21 cellular contexts compared by ENCODE assay signal in the genomic region with DNA sequence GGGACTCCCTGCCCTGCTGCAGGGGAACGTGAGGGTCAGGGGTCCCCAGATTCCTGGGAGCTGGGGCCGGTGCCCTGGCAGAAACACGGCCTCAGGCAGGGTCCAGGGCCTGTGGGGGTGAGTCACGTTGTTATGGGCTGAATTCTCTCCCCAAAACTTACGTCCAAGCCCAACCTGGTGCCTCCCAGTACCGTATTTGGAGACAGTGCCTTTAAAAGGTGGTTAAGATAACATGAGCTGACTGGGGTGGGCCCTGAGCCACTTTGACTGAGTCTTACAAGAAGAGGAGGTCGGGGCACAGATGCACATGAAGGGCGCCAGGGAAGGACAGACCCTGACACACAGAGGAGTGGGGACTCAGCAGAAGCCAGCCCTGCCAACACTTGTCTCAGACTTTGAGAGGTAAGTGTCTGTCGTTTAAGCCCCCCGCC.
DNase-seq lines count a peak whose midpoint lies in the region; ATAC-seq and TF ChIP-seq lines count a peak whose summit lies in the region.
"Had no signal": no experiment of that assay in that cellular context is flagged by ENCODE, and none has a peak within 500 bp of the region (broad histone marks: within the 10 kb centered on the region; RNA-seq: fewer than 3 reads in every experiment).

No MANE protein-coding gene starts in this region.

- H3K9ac ChIP-seq in trophoblast cell (ENCODE audit: low read length): no peak overlapping the region

- no peak overlapping the region for H2BK120ac ChIP-seq in trophoblast cell (ENCODE audit: insufficient read depth, low read length, poor library complexity)

- H2BK5ac ChIP-seq in trophoblast cell (ENCODE audit: low read depth, low read length, poor library complexity): no peak overlapping the region

- no peaks in the 10 kb centered on the region for H3K9me3 ChIP-seq in CD4-positive, CD25-positive, alpha-beta regulatory T cell (ENCODE audit: control insufficient read depth in 2 of 2, low read length in 2 of 2)
- H3K9me3 ChIP-seq in WERI-Rb-1 (ENCODE audit: severe bottlenecking) (no peaks in the 10 kb centered on the region), trophoblast cell (ENCODE audit: insufficient read depth, low read depth, low read length) (peaks cover 2% of the 10 kb centered on the region), aorta (ENCODE audit: control insufficient read depth, low read length) (peaks cover 1% of the 10 kb centered on the region)
- H3K9me3 ChIP-seq: BE2C, Caco-2 had no signal

- no peak overlapping the region for H3K23ac ChIP-seq in trophoblast cell (ENCODE audit: low read length)

- peak overlapping the region; percentile 22 for H2AK5ac ChIP-seq in trophoblast cell (ENCODE audit: low read length)

- H3K9me3 Mint-ChIP-seq in CD4-positive, CD25-positive, alpha-beta regulatory T cell: peaks cover 0 to 2% (median 0%) of the 10 kb centered on the region in 7 donors
- H3K9me3 Mint-ChIP-seq in memory B cell (no peaks in the 10 kb centered on the region), MCF 10A (ENCODE audit: unreplicated experiment) (no peaks in the 10 kb centered on the region)
- H3K9me3 Mint-ChIP-seq: CD4-positive, alpha-beta T cell; H9; IgD-negative memory B cell had no signal

- H3K14ac ChIP-seq in trophoblast cell (ENCODE audit: low read length): peak overlapping the region; percentile 45

- H3K36me3 Mint-ChIP-seq in CD4-positive, CD25-positive, alpha-beta regulatory T cell: peaks cover 8% of the 10 kb centered on the region
- no peaks in the 10 kb centered on the region for H3K36me3 Mint-ChIP-seq in memory B cell
- no peaks in the 10 kb centered on the region for H3K36me3 Mint-ChIP-seq in MCF 10A (ENCODE audit: insufficient read depth, unreplicated experiment)
- H3K36me3 Mint-ChIP-seq: IgD-negative memory B cell had no signal

- no peak overlapping the region for H3K4me2 ChIP-seq in trophoblast cell (ENCODE audit: low read length)

- no peak for TF ChIP-seq CTCF in WERI-Rb-1 (IDR thresholded peaks at IDR 0.05; ENCODE audit: low read depth, low read length)
- no peak for TF ChIP-seq CTCF in MCF 10A (IDR thresholded peaks at IDR 0.05; ENCODE audit: unreplicated experiment)

- H3K4me1 ChIP-seq in CD4-positive, CD25-positive, alpha-beta regulatory T cell (ENCODE audit: control insufficient read depth, insufficient read depth, low read length, poor library complexity, severe bottlenecking): peaks cover 32% of the 10 kb centered on the region
- H3K4me1 ChIP-seq in trophoblast cell (ENCODE audit: control insufficient read depth in 1 of 2, insufficient read depth in 2 of 2, low read length in 2 of 2) (peaks cover 24 to 36% of the 10 kb centered on the region in 2 experiments), aorta (ENCODE audit: control insufficient read depth in 1 of 2, insufficient read depth in 2 of 2, low read length in 2 of 2) (no peaks in the 10 kb centered on the region)

- peak overlapping the region; percentile 49 for H4K8ac ChIP-seq in trophoblast cell (ENCODE audit: low read depth, low read length)

- peak overlapping the region; percentile 43 for H2BK12ac ChIP-seq in trophoblast cell (ENCODE audit: low read length)

- peak overlapping the region; percentile 51 for H3K18ac ChIP-seq in trophoblast cell (ENCODE audit: low read length)

- POLR2A ChIA-PET in MCF 10A (lab: Yijun Ruan, JAX): no interaction called here

- H4K12ac ChIP-seq in trophoblast cell (ENCODE audit: low read depth, low read length): no peak overlapping the region

- H4K91ac ChIP-seq in trophoblast cell (ENCODE audit: low read depth, low read length): peak overlapping the region; percentile 58

- intact Hi-C loops in MCF 10A (cut with micrococcal nuclease) (no loop called here), aorta (cut with DNase I) (no loop called here)

- peak overlapping the region in 2 of 3 donors; percentile 86 to 99 for H3K27ac Mint-ChIP-seq in CD4-positive, CD25-positive, alpha-beta regulatory T cell
- H3K27ac Mint-ChIP-seq in memory B cell (peak overlapping the region; percentile 56), MCF 10A (ENCODE audit: low read depth, unreplicated experiment) (no peak overlapping the region)
- H3K27ac Mint-ChIP-seq: IgD-negative memory B cell had no signal

- no peaks in the 10 kb centered on the region for H3K79me2 ChIP-seq in trophoblast cell (ENCODE audit: control insufficient read depth, insufficient read depth, low read length, poor library complexity)

- H2AFZ ChIP-seq in trophoblast cell (ENCODE audit: insufficient read depth, low read length, poor library complexity): peak overlapping the region; percentile 4

- ATAC-seq in CD4-positive, CD25-positive, alpha-beta regulatory T cell (ENCODE audit: low read depth in 2 of 2): no peak
- ATAC-seq in memory B cell (ENCODE audit: low read depth) (no peak), aorta (ENCODE audit: low FRiP score) (no peak)

- no peak overlapping the region for H3K27ac ChIP-seq in CD4-positive, CD25-positive, alpha-beta regulatory T cell (ENCODE audit: insufficient read depth, low read length, poor library complexity, severe bottlenecking)
- H3K27ac ChIP-seq in WERI-Rb-1 (peak overlapping the region; percentile 71), trophoblast cell (ENCODE audit: low read depth, low read length) (no peak overlapping the region), aorta (ENCODE audit: low read depth in 1 of 2, low read length in 2 of 2) (no peak overlapping the region)
- H3K27ac ChIP-seq: SK-N-MC had no signal

- no peaks in the 10 kb centered on the region for H3K27me3 ChIP-seq in CD4-positive, CD25-positive, alpha-beta regulatory T cell (ENCODE audit: control insufficient read depth, insufficient read depth, low read length)
- no peaks in the 10 kb centered on the region for H3K27me3 ChIP-seq in WERI-Rb-1 (ENCODE audit: insufficient read depth, low read depth, severe bottlenecking)
- H3K27me3 ChIP-seq in trophoblast cell (ENCODE audit: insufficient read depth, low read length): no peaks in the 10 kb centered on the region
- H3K27me3 ChIP-seq in aorta (ENCODE audit: control insufficient read depth in 1 of 2, insufficient read depth in 2 of 2, low read length in 1 of 2): no peaks in the 10 kb centered on the region
- H3K27me3 ChIP-seq: BE2C had no signal

- H3K4me3 Mint-ChIP-seq in CD4-positive, CD25-positive, alpha-beta regulatory T cell: no peak overlapping the region
- H3K4me3 Mint-ChIP-seq in memory B cell (no peak overlapping the region), MCF 10A (ENCODE audit: unreplicated experiment) (no peak overlapping the region)
- H3K4me3 Mint-ChIP-seq: CD4-positive, alpha-beta T cell had no signal

- peaks cover 9% of the 10 kb centered on the region for H3K79me1 ChIP-seq in trophoblast cell (ENCODE audit: low read length)

- BruUV-seq in MCF 10A (replicated peaks; lab: Mats Ljungman, UMichigan): no TSS peak

- no peak for DNase-seq in CD4-positive, CD25-positive, alpha-beta regulatory T cell
- DNase-seq in WERI-Rb-1: no peak
- no peak for DNase-seq in memory B cell (ENCODE audit: low spot score in 2 of 2)
- DNase-seq in trophoblast cell: no peak
- no peak for DNase-seq in NCI-H1436 treated with DMSO at 0.1 percent for 48 hours (lab: John Stamatoyannopoulos, UW)
- DNase-seq in MCF 10A (ENCODE audit: unreplicated experiment): no peak
- no peak for DNase-seq in DMS 273 treated with DMSO at 0.1 percent for 48 hours (lab: John Stamatoyannopoulos, UW)
- no peak for DNase-seq in aorta
- DNase-seq: BE2C; Caco-2; CD4-positive, alpha-beta T cell; H9; Karpas-422; MM.1S; NCI-H1092 treated with DMSO at 0.1 percent for 48 hours; NCI-H1694; NK-92 treated with Interleukin-12 subunit alpha and Interleukin-12 subunit beta, amount 100 ng/mL, for 24 hours; OCI-M1; Right ventricle myocardium superior had no signal

- no peak overlapping the region for H3K4me3 ChIP-seq in CD4-positive, CD25-positive, alpha-beta regulatory T cell (ENCODE audit: low read depth, low read length)
- H3K4me3 ChIP-seq in WERI-Rb-1 (ENCODE audit: low read depth, low read length): no peak overlapping the region
- no peak overlapping the region for H3K4me3 ChIP-seq in trophoblast cell (ENCODE audit: low read depth, low read length)
- H3K4me3 ChIP-seq in aorta (ENCODE audit: low read length in 2 of 2): no peak overlapping the region
- H3K4me3 ChIP-seq: SK-N-MC had no signal

- peaks cover 11% of the 10 kb centered on the region for H3K27me3 Mint-ChIP-seq in CD4-positive, CD25-positive, alpha-beta regulatory T cell
- H3K27me3 Mint-ChIP-seq in memory B cell: peaks cover 32% of the 10 kb centered on the region
- peaks cover 74% of the 10 kb centered on the region for H3K27me3 Mint-ChIP-seq in MCF 10A (ENCODE audit: insufficient read depth, unreplicated experiment)
- H3K27me3 Mint-ChIP-seq: CD4-positive, alpha-beta T cell had no signal

- CTCF ChIA-PET in MCF 10A (lab: Yijun Ruan, JAX): no interaction called here

- H3K36me3 ChIP-seq in CD4-positive, CD25-positive, alpha-beta regulatory T cell (ENCODE audit: control insufficient read depth, insufficient read depth, low read length): no peaks in the 10 kb centered on the region
- H3K36me3 ChIP-seq in WERI-Rb-1 (peaks cover 37% of the 10 kb centered on the region), trophoblast cell (ENCODE audit: control insufficient read depth in 1 of 2, insufficient read depth in 2 of 2, low read length in 2 of 2) (peaks cover 9 to 10% of the 10 kb centered on the region in 2 experiments), aorta (ENCODE audit: control insufficient read depth in 1 of 2, insufficient read depth in 2 of 2, low read length in 1 of 2) (no peaks in the 10 kb centered on the region)
- H3K36me3 ChIP-seq: BE2C had no signal

- WGBS in trophoblast cell (ENCODE audit: extremely low coverage, insufficient coverage, insufficient read length): no CpG with 5 or more reads among the region's 10 CpGs
- 66 to 73% methylated on average over 10 of the region's 10 CpGs for WGBS in aorta, 2 donors

- H3K4me1 Mint-ChIP-seq in CD4-positive, CD25-positive, alpha-beta regulatory T cell: peaks cover 10 to 44% (median 18%) of the 10 kb centered on the region in 4 donors
- H3K4me1 Mint-ChIP-seq in memory B cell: peaks cover 28% of the 10 kb centered on the region
- no peaks in the 10 kb centered on the region for H3K4me1 Mint-ChIP-seq in MCF 10A (ENCODE audit: insufficient read depth, unreplicated experiment)

- H3K4ac ChIP-seq in trophoblast cell (ENCODE audit: low read depth, low read length): peak overlapping the region; percentile 19
